In genomic region chr12:132162508-132163031, GRCh38 we compare ENCODE assay signal across 9 cellular contexts. TPM values are rescaled to one million over a fixed set of nuclear protein-coding genes. Genes with fewer than 3 reads are reported as not detected.
DNase-seq lines count a peak whose midpoint lies in the region; ATAC-seq, FAIRE-seq and TF ChIP-seq lines count a peak whose summit lies in the region.
"Had no signal": no experiment of that assay in that cellular context is flagged by ENCODE, and none has a peak within 500 bp of the region (broad histone marks: within the 10 kb centered on the region; RNA-seq: fewer than 3 reads in every experiment).

No MANE protein-coding gene starts in this region.

- no peak for DNase-seq in activated T-cell treated with anti-CD3 and anti-CD28 coated beads, Interleukin-2, amount 50 U/mL, for 72 hours
- no peak for DNase-seq in activated T-cell treated with anti-CD3 and anti-CD28 coated beads, Interleukin-2, amount 50 U/mL, for 24 hours
- DNase-seq in glomerular visceral epithelial cell (ENCODE audit: extremely low spot score) (peak; percentile 17), NCI-H187 (lab: John Stamatoyannopoulos, UW) (no peak), GM12891 (ENCODE audit: insufficient read length, low spot score) (no peak)
- DNase-seq in stimulated activated CD8-positive, alpha-beta memory T cell treated with anti-CD3 and anti-CD28 coated beads, Interleukin-4, amount 100 ng/mL, for 48 hours = no peak

- peaks cover 12% of the 10 kb centered on the region for H3K27me3 ChIP-seq in thymus (ENCODE audit: control insufficient read depth, insufficient read depth)

- peaks cover 10% of the 10 kb centered on the region for H3K27me3 Mint-ChIP-seq in activated T-cell treated with anti-CD3 and anti-CD28 coated beads, Interleukin-2, amount 50 U/mL, for 72 hours (ENCODE audit: low read depth)
- no peaks in the 10 kb centered on the region for H3K27me3 Mint-ChIP-seq in activated T-cell treated with anti-CD3 and anti-CD28 coated beads, Interleukin-2, amount 50 U/mL, for 24 hours

- no peak for FAIRE-seq in GM12891 (lab: Jason Lieb, UNC)
- FAIRE-seq: G401.6 had no signal

- no peak overlapping the region for H3K27ac Mint-ChIP-seq in activated T-cell treated with anti-CD3 and anti-CD28 coated beads, Interleukin-2, amount 50 U/mL, for 72 hours
- H3K27ac Mint-ChIP-seq in activated T-cell treated with anti-CD3 and anti-CD28 coated beads, Interleukin-2, amount 50 U/mL, for 24 hours = no peak overlapping the region

- peak; percentile 23 to 60 for ATAC-seq in activated T-cell treated with anti-CD3 and anti-CD28 coated beads, Interleukin-2, amount 50 U/mL, for 72 hours (replicated peaks in 1 of 2)
- ATAC-seq in SK-N-SH treated with all-trans-retinoic acid at 6 μM for 48 hours = peak; percentile 80

- peaks cover 6 to 9% of the 10 kb centered on the region in 2 donors for H3K9me3 Mint-ChIP-seq in activated T-cell treated with anti-CD3 and anti-CD28 coated beads, Interleukin-2, amount 50 U/mL, for 72 hours
- H3K9me3 Mint-ChIP-seq in activated T-cell treated with anti-CD3 and anti-CD28 coated beads, Interleukin-2, amount 50 U/mL, for 24 hours = no peaks in the 10 kb centered on the region

- no peaks in the 10 kb centered on the region for H3K9me3 ChIP-seq in thymus (ENCODE audit: control insufficient read depth)

- 17% methylated on average over 17 of the region's 17 CpGs for WGBS in thymus

- no peak overlapping the region for H3K4me3 ChIP-seq in thymus (ENCODE audit: low read length)

- H3K4me3 Mint-ChIP-seq in activated T-cell treated with anti-CD3 and anti-CD28 coated beads, Interleukin-2, amount 50 U/mL, for 72 hours = peak overlapping the region in 1 of 2 donors; percentile 37
- no peak overlapping the region for H3K4me3 Mint-ChIP-seq in activated T-cell treated with anti-CD3 and anti-CD28 coated beads, Interleukin-2, amount 50 U/mL, for 24 hours

- no peak for TF ChIP-seq POLR2A in GM12891 (IDR thresholded peaks at IDR 0.05; ENCODE audit: low read depth, low read length)

- H3K36me3 ChIP-seq in thymus (ENCODE audit: control insufficient read depth, insufficient read depth) = peaks cover 2% of the 10 kb centered on the region

- H3K27ac ChIP-seq in thymus (ENCODE audit: low read depth) = peak overlapping the region; percentile 42

- peaks cover 9% of the 10 kb centered on the region for H3K4me1 Mint-ChIP-seq in activated T-cell treated with anti-CD3 and anti-CD28 coated beads, Interleukin-2, amount 50 U/mL, for 72 hours (ENCODE audit: low read depth)
- peaks cover 12% of the 10 kb centered on the region for H3K4me1 Mint-ChIP-seq in activated T-cell treated with anti-CD3 and anti-CD28 coated beads, Interleukin-2, amount 50 U/mL, for 24 hours (ENCODE audit: low read depth)

- H3K36me3 Mint-ChIP-seq in activated T-cell treated with anti-CD3 and anti-CD28 coated beads, Interleukin-2, amount 50 U/mL, for 72 hours (ENCODE audit: insufficient read depth in 2 of 2) = peaks cover 2 to 4% of the 10 kb centered on the region in 2 donors
- no peaks in the 10 kb centered on the region for H3K36me3 Mint-ChIP-seq in activated T-cell treated with anti-CD3 and anti-CD28 coated beads, Interleukin-2, amount 50 U/mL, for 24 hours (ENCODE audit: low read depth)

- H3K4me1 ChIP-seq in thymus (ENCODE audit: control insufficient read depth, insufficient read depth, low read length) = no peaks in the 10 kb centered on the region

TF ChIP-seq in SK-N-SH treated with all-trans-retinoic acid at 6 μM for 48 hours, 23 proteins besides CTCF, POLR2A, EP300 and RAD21:
- TF ChIP-seq PATZ1 (CRISPR knock-in tag; IDR thresholded peaks at IDR 0.05; ENCODE audit: borderline replicate concordance) = peak; percentile 39; the same call in 1 of the 2 replicates
- TF ChIP-seq CSRNP3 (CRISPR knock-in tag; IDR thresholded peaks at IDR 0.05) = no peak
- no peak for TF ChIP-seq ZNF70 (CRISPR knock-in tag; IDR thresholded peaks at IDR 0.05)
- no peak for TF ChIP-seq ZNF8 (CRISPR knock-in tag; IDR thresholded peaks at IDR 0.05)
- TF ChIP-seq ZNF565 (CRISPR knock-in tag; conservative IDR thresholded peaks at IDR 0.05; ENCODE audit: low read depth) = no peak

TF ChIP-seq in GM12891, 5 proteins besides CTCF, POLR2A, EP300 and RAD21:
- TF ChIP-seq POLR2AphosphoS5 (IDR thresholded peaks at IDR 0.05; ENCODE audit: low read depth, low read length) (no peak), SPI1 (IDR thresholded peaks at IDR 0.05; ENCODE audit: low read depth, low read length) (no peak), POU2F2 (IDR thresholded peaks at IDR 0.05; ENCODE audit: low read depth, low read length) (no peak), TAF1 (IDR thresholded peaks at IDR 0.05; ENCODE audit: low read depth, low read length) (no peak), PAX5 (IDR thresholded peaks at IDR 0.05; ENCODE audit: insufficient read depth, low read length, severe bottlenecking) (no peak)

RNA-seq across cellular contexts. Expression of gene NOC4L, which starts 18.3 kb away (rescaled TPM):
- total RNA-seq in activated T-cell treated with anti-CD3 and anti-CD28 coated beads, Interleukin-2, amount 50 U/mL, for 72 hours = 10 to 100 TPM; 19.4 to 21.2 TPM
- 41.6 TPM for polyA plus RNA-seq in thymus
- polyA plus RNA-seq in GM12891 (2012; ENCODE audit: low read depth, missing spikeins) = 18.0 TPM

RNA-seq across cellular contexts. Expression of gene DDX51, which starts 18.5 kb away (rescaled TPM):
- total RNA-seq in activated T-cell treated with anti-CD3 and anti-CD28 coated beads, Interleukin-2, amount 50 U/mL, for 72 hours = 10 to 100 TPM; 18.3 to 23.4 TPM
- polyA plus RNA-seq in thymus = 35.3 TPM
- polyA plus RNA-seq in GM12891 (2012; ENCODE audit: low read depth, missing spikeins) = 11.1 TPM
